ENCODE assay signal across 36 cellular contexts in the genomic region with DNA sequence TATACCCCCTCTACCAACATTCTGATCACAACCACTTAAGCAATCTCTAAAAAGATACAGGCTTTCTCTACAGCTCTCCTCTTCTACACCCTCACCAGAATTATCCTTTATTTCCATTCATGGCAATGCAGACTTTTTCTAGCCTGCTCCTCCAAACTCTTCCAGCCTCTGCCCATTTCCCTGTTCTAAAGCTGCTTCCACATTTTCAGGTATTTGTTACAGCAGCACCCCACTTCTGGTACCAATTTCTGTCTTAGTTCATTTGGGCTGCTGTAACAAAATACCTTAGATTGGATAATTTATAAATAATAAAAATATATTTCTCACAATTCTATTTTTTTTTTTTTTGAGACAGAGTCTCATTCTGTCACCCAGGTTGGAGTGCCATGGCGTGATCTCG. TPM values are rescaled to one million over a fixed set of nuclear protein-coding genes. Genes with fewer than 3 reads are reported as not detected.
"Had no signal": no experiment of that assay in that cellular context is flagged by ENCODE, and none has a peak within 500 bp of the region (broad histone marks: within the 10 kb centered on the region; RNA-seq: fewer than 3 reads in every experiment).

No MANE protein-coding gene starts in this region.

- H3K27me3 ChIP-seq: adrenal gland, body of pancreas, brain microvascular endothelial cell, breast epithelium had no signal

- H3K27ac ChIP-seq: adrenal gland, body of pancreas, brain microvascular endothelial cell, breast epithelium, VCaP had no signal

- DNase-seq: activated B cell treated with CpG ODN at 0.5 μM for 24 hours; activated CD4-positive, alpha-beta memory T cell treated with anti-CD3 and anti-CD28 coated beads for 36 hours; activated CD4-positive, alpha-beta T cell treated with anti-CD3 and anti-CD28 coated beads for 4 hours; activated CD4-positive, alpha-beta T cell treated with anti-CD3 and anti-CD28 coated beads, Interleukin-2, amount 10 ng/mL, durations not matched to agents 24 days and 14 days; activated CD4-positive, alpha-beta T cell treated with anti-CD3 and anti-CD28 coated beads, Interleukin-2, amount 50 U/mL, for 1 hour; activated CD4-positive, alpha-beta T cell treated with anti-CD3 and anti-CD28 coated beads, Interleukin-2, amount 50 U/mL, for 4 hours; activated CD4-positive, CD25-positive, alpha-beta regulatory T cell treated with anti-CD3 and anti-CD28 coated beads, Interleukin-2, amount 50 U/mL, for 72 hours; activated CD8-positive, alpha-beta memory T cell treated with anti-CD3 and anti-CD28 coated beads, Interleukin-2, amount 50 U/mL, for 4 hours; activated CD8-positive, alpha-beta T cell treated with anti-CD3 and anti-CD28 coated beads for 36 hours; activated effector memory CD4-positive, alpha-beta T cell treated with anti-CD3 and anti-CD28 coated beads, Interleukin-2, amount 50 U/mL, for 16 hours; activated gamma-delta T cell treated with Interleukin-2 at 50 U/mL for 16 hours; activated naive CD4-positive, alpha-beta T cell; activated naive CD4-positive, alpha-beta T cell treated with anti-CD3 and anti-CD28 coated beads for 36 hours; activated naive CD4-positive, alpha-beta T cell treated with anti-CD3 and anti-CD28 coated beads, Interleukin-2, amount 50 U/mL, for 16 hours; activated naive CD8-positive, alpha-beta T cell treated with anti-CD3 and anti-CD28 coated beads for 36 hours; activated T-cell treated with anti-CD3 and anti-CD28 coated beads for 4 hours; activated T-cell treated with anti-CD3 and anti-CD28 coated beads, Interleukin-2, amount 50 U/mL, for 1 hour; activated T-cell treated with anti-CD3 and anti-CD28 coated beads, Interleukin-2, amount 50 U/mL, for 4 hours; activated T-cell treated with anti-CD3 and anti-CD28 coated beads, Interleukin-2, amount 50 U/mL, for 72 hours; adrenal gland; amniotic stem cell; aorta; body of pancreas; brain microvascular endothelial cell; central memory CD4-positive, alpha-beta T cell; T-helper 2 cell; T-helper 9 cell had no signal

- H3K36me3 ChIP-seq: adrenal gland, brain microvascular endothelial cell, breast epithelium had no signal

- H3K4me1 ChIP-seq: adrenal gland, body of pancreas, breast epithelium had no signal

- H3K4me3 ChIP-seq: adrenal gland, body of pancreas, breast epithelium had no signal

- FAIRE-seq: astrocyte, colon, TTC549 had no signal

- ATAC-seq: activated CD8-positive, alpha-beta T cell treated with anti-CD3 and anti-CD28 coated beads for 36 hours; activated naive CD4-positive, alpha-beta T cell treated with anti-CD3 and anti-CD28 coated beads, Interleukin-2, amount 50 U/mL, for 72 hours; activated T-cell treated with anti-CD3 and anti-CD28 coated beads, Interleukin-2, amount 50 U/mL, for 4 hours; activated T-cell treated with anti-CD3 and anti-CD28 coated beads, Interleukin-2, amount 50 U/mL, for 72 hours; activated T-helper 17 cell treated with anti-CD3 and anti-CD28 coated beads, Interleukin-2, amount 50 U/mL, for 72 hours; body of pancreas had no signal

- H3K9me3 ChIP-seq: adrenal gland had no signal

RNA-seq across cellular contexts. Expression of a gene that starts 53.0 kb away (rescaled TPM):
- total RNA-seq: activated B cell treated with CpG ODN at 0.5 μM for 24 hours; activated CD4-positive, alpha-beta memory T cell treated with anti-CD3 and anti-CD28 coated beads for 36 hours; activated CD4-positive, alpha-beta T cell treated with anti-CD3 and anti-CD28 coated beads, Interleukin-2, amount 10 ng/mL, durations not matched to agents 24 days and 14 days; activated CD8-positive, alpha-beta memory T cell treated with anti-CD3 and anti-CD28 coated beads for 36 hours; activated CD8-positive, alpha-beta T cell treated with anti-CD3 and anti-CD28 coated beads for 36 hours; activated naive CD4-positive, alpha-beta T cell treated with anti-CD3 and anti-CD28 coated beads for 36 hours; activated naive CD4-positive, alpha-beta T cell treated with anti-CD3 and anti-CD28 coated beads, Interleukin-2, amount 50 U/mL, for 72 hours; activated naive CD8-positive, alpha-beta T cell treated with anti-CD3 and anti-CD28 coated beads for 36 hours; activated T-cell treated with anti-CD3 and anti-CD28 coated beads, Interleukin-2, amount 50 U/mL, for 4 hours; activated T-cell treated with anti-CD3 and anti-CD28 coated beads, Interleukin-2, amount 50 U/mL, for 72 hours; activated T-helper 1 cell treated with anti-CD3 and anti-CD28 coated beads, Interleukin-12 subunit alpha, Interleukin-12 subunit beta, Interleukin-2, Interleukin-4 antibody, amounts not matched to agents 30 ng/mL and 10 ng/mL and 1 ng/mL, durations not matched to agents 14 hours and 24 hours and 36 hours; activated T-helper 17 cell treated with anti-CD3 and anti-CD28 coated beads, Interleukin-2, amount 50 U/mL, for 72 hours had no signal
